Comparison of ENCODE assay signal across 7 cellular contexts in genomic region chr17:56021681-56022205, GRCh38.
"Had no signal": no experiment of that assay in that cellular context is flagged by ENCODE, and none has a peak within 500 bp of the region (broad histone marks: within the 10 kb centered on the region; RNA-seq: fewer than 3 reads in every experiment).

No MANE protein-coding gene starts in this region.

- H3K9me3 Mint-ChIP-seq: HFFc6 had no signal

- H3K36me3 ChIP-seq: HAP-1 had no signal

- H3K27ac ChIP-seq: GM23248 had no signal

- H3K9me3 ChIP-seq: HAP-1 had no signal

- H2AFZ ChIP-seq: GM23248 had no signal

- ATAC-seq: HCT116 had no signal

- H3K4me3 ChIP-seq: GM23248, HAP-1 had no signal

- H3K27ac Mint-ChIP-seq: HFFc6 had no signal

- DNase-seq: GM23248, GOT3, H7, HFFc6, IMR-90 had no signal

- H3K4me1 ChIP-seq: HAP-1 had no signal

- H3K9ac ChIP-seq: GM23248 had no signal

- H3K4me3 Mint-ChIP-seq: HFFc6 had no signal
